15 cellular contexts compared by ENCODE assay signal in genomic region chr9:33249087-33249657, GRCh38. TPM values are rescaled to one million over a fixed set of nuclear protein-coding genes. Genes with fewer than 3 reads are reported as not detected.
A peak's percentile ranks its signal among the peaks of the same experiment; 100 is the strongest.
DNase-seq lines count a peak whose midpoint lies in the region; ATAC-seq and TF ChIP-seq lines count a peak whose summit lies in the region.
"Had no signal": no experiment of that assay in that cellular context is flagged by ENCODE, and none has a peak within 500 bp of the region (broad histone marks: within the 10 kb centered on the region; RNA-seq: fewer than 3 reads in every experiment).

No MANE protein-coding gene starts in this region.

- no peaks in the 10 kb centered on the region for H3K27me3 Mint-ChIP-seq in stimulated activated naive CD8-positive, alpha-beta T cell treated with anti-CD3 and anti-CD28 coated beads, Interleukin-15, Interleukin-2, amounts not matched to agents 100 ng/mL and 50 ng/mL, for 24 hours

- H3K36me3 Mint-ChIP-seq in stimulated activated naive CD8-positive, alpha-beta T cell treated with anti-CD3 and anti-CD28 coated beads, Interleukin-15, Interleukin-2, amounts not matched to agents 100 ng/mL and 50 ng/mL, for 24 hours (ENCODE audit: low read depth): peaks cover 28% of the 10 kb centered on the region

- no peak for ATAC-seq in stimulated activated naive CD8-positive, alpha-beta T cell treated with anti-CD3 and anti-CD28 coated beads, Interleukin-15, Interleukin-2, amounts not matched to agents 100 U/mL and 50 U/mL, for 24 hours
- ATAC-seq in HG02588 (IDR thresholded peaks at IDR 0.05; ENCODE audit: unreplicated experiment) (peak; percentile 48), GM18520 (IDR thresholded peaks at IDR 0.05; ENCODE audit: unreplicated experiment) (no peak)
- ATAC-seq: GM23338, heart left ventricle had no signal

- H3K27ac ChIP-seq in stomach: no peak overlapping the region
- H3K27ac ChIP-seq: heart left ventricle had no signal

- no peak overlapping the region for H3K4me3 ChIP-seq in stomach
- H3K4me3 ChIP-seq: GM23338, heart left ventricle had no signal

- H3K4me3 Mint-ChIP-seq in stimulated activated naive CD8-positive, alpha-beta T cell treated with anti-CD3 and anti-CD28 coated beads, Interleukin-15, Interleukin-2, amounts not matched to agents 100 ng/mL and 50 ng/mL, for 24 hours: no peak overlapping the region
- H3K4me3 Mint-ChIP-seq: GM23338 had no signal

- no peak for TF ChIP-seq EP300 in stomach (IDR thresholded peaks at IDR 0.05)

- no peak for TF ChIP-seq POLR2A in stomach (IDR thresholded peaks at IDR 0.05)

- no peaks in the 10 kb centered on the region for H3K27me3 ChIP-seq in stomach
- H3K27me3 ChIP-seq: heart left ventricle had no signal

- peak overlapping the region; percentile 23 for H3K27ac Mint-ChIP-seq in stimulated activated naive CD8-positive, alpha-beta T cell treated with anti-CD3 and anti-CD28 coated beads, Interleukin-15, Interleukin-2, amounts not matched to agents 100 ng/mL and 50 ng/mL, for 24 hours
- H3K27ac Mint-ChIP-seq: GM23338 had no signal

- H3K9me3 Mint-ChIP-seq in stimulated activated naive CD8-positive, alpha-beta T cell treated with anti-CD3 and anti-CD28 coated beads, Interleukin-15, Interleukin-2, amounts not matched to agents 100 ng/mL and 50 ng/mL, for 24 hours: no peaks in the 10 kb centered on the region
- H3K9me3 Mint-ChIP-seq: GM23338 had no signal

- no peak for DNase-seq in stimulated activated naive CD8-positive, alpha-beta T cell treated with anti-CD3 and anti-CD28 coated beads, Interleukin-15, Interleukin-2, amounts not matched to agents 100 U/mL and 50 U/mL, for 24 hours
- DNase-seq in NCI-H69 (lab: John Stamatoyannopoulos, UW) (peak; percentile 36), stomach (peak; percentile 20), GM19240 (ENCODE audit: insufficient read length, low spot score) (no peak), NCI-H1092 treated with DMSO at 0.1 percent for 48 hours (lab: John Stamatoyannopoulos, UW) (no peak)
- DNase-seq: activated naive CD4-positive, alpha-beta T cell; AML-193; GF-D8 had no signal

- TF ChIP-seq CTCF in stomach (IDR thresholded peaks at IDR 0.05): no peak

- no peaks in the 10 kb centered on the region for H3K9me3 ChIP-seq in stomach
- H3K9me3 ChIP-seq: heart left ventricle had no signal

- 58 to 80% (median 70%) methylated on average over 6 of the region's 6 CpGs for WGBS in stomach, 5 donors

- H3K4me1 Mint-ChIP-seq in stimulated activated naive CD8-positive, alpha-beta T cell treated with anti-CD3 and anti-CD28 coated beads, Interleukin-15, Interleukin-2, amounts not matched to agents 100 ng/mL and 50 ng/mL, for 24 hours (ENCODE audit: low read depth): no peaks in the 10 kb centered on the region
- H3K4me1 Mint-ChIP-seq: GM23338 had no signal

- H3K36me3 ChIP-seq in stomach: peaks cover 24 to 64% (median 57%) of the 10 kb centered on the region in 4 donors

- H3K4me1 ChIP-seq in stomach: no peaks in the 10 kb centered on the region

- intact Hi-C loops in stomach (cut with DNase I; ENCODE audit: low total_unique reads): no loop called here

RNA-seq across cellular contexts. Expression of gene SPINK4, which starts 9.2 kb away (rescaled TPM):
- total RNA-seq in stomach: 10 to 100 TPM in 1 of 5 donors, not detected in 4; 29.5 TPM
- 10 to 100 TPM in 1 of 3 donors, 1 to 10 TPM in 1, not detected in 1; 2.1 to 19.1 TPM for polyA plus RNA-seq in stomach
- total RNA-seq: GM23338, heart left ventricle, lung microvascular endothelial cell, pulmonary artery endothelial cell had no signal
- polyA plus RNA-seq: GM23338, heart left ventricle had no signal

RNA-seq across cellular contexts. Expression of gene BAG1, which starts 15.3 kb away (rescaled TPM):
- total RNA-seq in stomach: 100 to 1,000 TPM in 3 of 5 donors, 10 to 100 TPM in 1, 1 to 10 TPM in 1; 2.3 to 461 (median 138) TPM
- polyA plus RNA-seq in stomach: 100 to 1,000 TPM; 112 to 229 (median 125) TPM

RNA-seq across cellular contexts. Expression of gene CHMP5, which starts 15.7 kb away (rescaled TPM):
- total RNA-seq in stomach: 100 to 1,000 TPM in 1 of 5 donors, 10 to 100 TPM in 3, 1 to 10 TPM in 1; 9.8 to 129 (median 23.5) TPM
- 100 to 1,000 TPM in 1 of 3 donors, 10 to 100 TPM in 2; 50.7 to 164 (median 77.9) TPM for polyA plus RNA-seq in stomach

RNA-seq across cellular contexts. Expression of gene NFX1, which starts 41.1 kb away (rescaled TPM):
- 10 to 100 TPM; 20.3 to 46.9 (median 36.4) TPM for total RNA-seq in stomach
- polyA plus RNA-seq in stomach: 10 to 100 TPM; 11.3 to 19.9 (median 13.3) TPM

Comparison
In these comparisons a context has a peak if more than half of its experiments do, and no peak if none do; other contexts are left out.
1. DNase-seq: peak in NCI-H69 (single experiment) and stomach (single experiment); none in stimulated activated naive CD8-positive, alpha-beta T cell treated with anti-CD3 and anti-CD28 coated beads, Interleukin-15, Interleukin-2, amounts not matched to agents 100 U/mL and 50 U/mL, for 24 hours (single experiment), GM19240 (single experiment) and NCI-H1092 treated with DMSO at 0.1 percent for 48 hours (single experiment).